In the genomic region with DNA sequence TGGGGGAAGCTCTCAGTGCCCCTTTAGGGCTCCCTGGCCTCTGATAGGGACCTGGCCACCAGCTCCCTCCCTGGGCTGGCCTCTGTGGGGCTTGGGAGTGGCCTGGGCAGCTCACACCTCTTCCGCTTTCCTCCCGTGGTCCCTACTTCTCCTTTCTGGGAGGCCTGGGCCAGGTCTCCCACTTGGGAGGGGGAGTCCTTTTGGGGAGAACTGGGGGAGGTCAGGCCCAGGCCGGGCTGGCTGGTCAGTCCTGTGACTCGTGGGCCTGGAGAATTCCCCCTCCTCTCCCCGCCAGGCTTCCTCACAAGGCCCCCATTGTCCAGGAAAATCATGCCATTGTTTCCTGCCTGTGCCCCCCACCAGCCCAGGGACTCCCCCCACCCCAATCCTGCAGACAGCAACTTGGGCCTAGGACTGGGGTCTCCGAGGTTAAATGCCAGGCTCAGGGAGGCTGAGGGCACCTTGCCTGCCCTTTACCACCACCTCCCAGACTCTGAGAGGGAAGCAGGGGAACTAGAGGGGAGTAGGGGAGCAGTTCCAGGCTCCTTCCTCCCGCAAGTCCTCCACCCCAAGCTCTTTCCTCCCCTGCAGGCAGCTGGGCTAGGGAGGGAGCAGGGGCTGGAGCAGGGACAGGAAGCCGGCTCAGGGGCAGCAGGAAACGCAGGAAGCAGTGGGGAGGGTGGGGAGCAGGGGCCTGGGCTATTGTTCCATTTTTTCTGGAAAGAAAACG, we compare ENCODE assay signal across 7 cellular contexts. TPM values are rescaled to one million over a fixed set of nuclear protein-coding genes. Genes with fewer than 3 reads are reported as not detected.
DNase-seq lines count a peak whose midpoint lies in the region; ATAC-seq, FAIRE-seq and TF ChIP-seq lines count a peak whose summit lies in the region.

No MANE protein-coding gene starts in this region.

- TF ChIP-seq CTCF in NB4 (IDR thresholded peaks at IDR 0.05; ENCODE audit: low read depth, low read length) (no peak), kidney (IDR thresholded peaks at IDR 0.05; ENCODE audit: borderline replicate concordance, extremely low read depth, insufficient read depth) (no peak)

- H3K4me1 ChIP-seq in kidney (ENCODE audit: control insufficient read depth in 1 of 2, insufficient read depth in 1 of 2, low read depth in 1 of 2, low read length in 2 of 2): peaks cover 0 to 46% of the 10 kb centered on the region in 2 donors

- FAIRE-seq in kidney (lab: Jason Lieb, UNC): no peak

- no peaks in the 10 kb centered on the region for H3K9me3 ChIP-seq in kidney (ENCODE audit: control insufficient read depth in 1 of 2, low read length in 2 of 2)

- peak overlapping the region; percentile 60 to 76 for H3K27ac ChIP-seq in kidney (ENCODE audit: low read depth in 2 of 2, low read length in 2 of 2)
- H3K27ac ChIP-seq in substantia nigra (ENCODE audit: low read depth, low read length, poor library complexity, severe bottlenecking): peak overlapping the region; percentile 100

- intact Hi-C loops in kidney (cut with DNase I): no loop called here

- ATAC-seq in GM21423 (IDR thresholded peaks at IDR 0.05; ENCODE audit: unreplicated experiment): no peak
- ATAC-seq in HG02571 (IDR thresholded peaks at IDR 0.05; ENCODE audit: unreplicated experiment): no peak

- peak overlapping the region; percentile 32 for H3K4me3 ChIP-seq in NB4 (ENCODE audit: low read depth, low read length)
- H3K4me3 ChIP-seq in kidney (ENCODE audit: low read length in 2 of 2): peak overlapping the region in 1 of 2 donors; percentile 79

- DNase-seq in NB4 (ENCODE audit: low read depth) (peak; percentile 68), amygdala (lab: John Stamatoyannopoulos, UW) (peak; percentile 31 to 90 (median 75)), kidney (peak; percentile 83), substantia nigra (lab: John Stamatoyannopoulos, UW) (peak; percentile 35 to 93 (median 78)), NCI-H1694 treated with DMSO at 0.1 percent for 48 hours (lab: John Stamatoyannopoulos, UW) (no peak)

- H3K36me3 ChIP-seq in kidney (ENCODE audit: control insufficient read depth in 1 of 2, insufficient read depth in 2 of 2, low read length in 2 of 2): peaks cover 4 to 6% of the 10 kb centered on the region in 2 donors

- no peak for TF ChIP-seq POLR2A in NB4 (IDR thresholded peaks at IDR 0.05; ENCODE audit: extremely low read depth, insufficient read length)

- peak overlapping the region in 1 of 2 donors; percentile 80 for H3K9ac ChIP-seq in kidney (ENCODE audit: low read length in 2 of 2)

RNA-seq across cellular contexts. Expression of gene MAP3K11, which starts 2.8 kb away (rescaled TPM):
- total RNA-seq in kidney: 89.1 TPM
- 55.7 TPM for polyA plus RNA-seq in kidney (ENCODE audit: insufficient read depth, low read depth, low replicate concordance)

RNA-seq across cellular contexts. Expression of gene PCNX3, which starts 4.4 kb away (rescaled TPM):
- total RNA-seq in kidney: 44.4 TPM
- 13.6 TPM for polyA plus RNA-seq in kidney (ENCODE audit: insufficient read depth, low read depth, low replicate concordance)

RNA-seq across cellular contexts. Expression of gene KCNK7, which starts 15.6 kb away (rescaled TPM):
- 0.25 TPM for total RNA-seq in kidney
- not detected for polyA plus RNA-seq in kidney (ENCODE audit: insufficient read depth, low read depth, low replicate concordance)

RNA-seq across cellular contexts. Expression of gene SIPA1, which starts 26.7 kb away (rescaled TPM):
- 71.0 TPM for total RNA-seq in kidney
- polyA plus RNA-seq in kidney (ENCODE audit: insufficient read depth, low read depth, low replicate concordance): 46.4 TPM

RNA-seq across cellular contexts. Expression of gene EHBP1L1, which starts 35.3 kb away (rescaled TPM):
- 95.4 TPM for total RNA-seq in kidney
- 20.5 TPM for polyA plus RNA-seq in kidney (ENCODE audit: insufficient read depth, low read depth, low replicate concordance)
